Comparison of ENCODE assay signal across 34 cellular contexts in the genomic region with DNA sequence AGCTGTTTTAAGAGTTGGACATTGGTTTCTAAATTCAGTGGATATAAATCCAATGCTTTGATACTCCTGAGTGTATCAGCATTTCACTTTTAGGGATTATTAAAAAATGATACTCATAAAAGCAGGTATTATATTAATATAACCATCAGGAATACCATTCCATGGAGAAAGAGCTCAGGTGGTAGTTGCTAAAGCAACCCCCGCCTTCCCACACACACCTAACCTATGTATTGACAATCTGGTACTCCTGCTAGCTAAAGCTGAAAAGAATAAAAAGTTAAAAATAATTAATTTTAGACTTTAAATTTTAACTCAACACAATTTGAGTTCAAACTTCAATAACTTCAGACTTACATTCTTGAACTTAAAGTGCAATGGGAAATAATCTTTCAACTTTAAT.
"Had no signal": no experiment of that assay in that cellular context is flagged by ENCODE, and none has a peak within 500 bp of the region (broad histone marks: within the 10 kb centered on the region; RNA-seq: fewer than 3 reads in every experiment).

No MANE protein-coding gene starts in this region.

- H3K27ac ChIP-seq: KMS-11 had no signal

- H3K4me3 ChIP-seq: MG63 had no signal

- H3K27me3 ChIP-seq: MG63 had no signal

- DNase-seq: Karpas-422, Kasumi-1, MG63, MM.1S, MV-4-11, NCI-H1048, NCI-H1092, NCI-H1092 treated with DMSO at 0.1 percent for 48 hours, NCI-H1105, NCI-H1105 treated with DMSO at 0.1 percent for 48 hours, NCI-H1417, NCI-H1417 treated with DMSO at 0.1 percent for 48 hours, NCI-H1436, NCI-H1436 treated with DMSO at 0.1 percent for 48 hours, NCI-H146, NCI-H1694, NCI-H1694 treated with DMSO at 0.1 percent for 48 hours, NCI-H187, NCI-H187 treated with DMSO at 0.1 percent for 48 hours, NCI-H1930, NCI-H2029, NCI-H2029 treated with DMSO at 0.1 percent for 48 hours, NCI-H2081, NCI-H2081 treated with DMSO at 0.1 percent for 48 hours, NCI-H2107, NCI-H2171, NCI-H2171 treated with DMSO at 0.1 percent for 48 hours, NCI-H2227 treated with DMSO at 0.1 percent for 48 hours, NCI-H226, NCI-H345, NCI-H446, NCI-H446 treated with DMSO at 0.1 percent for 48 hours, NCI-H510A had no signal

- H3K9me3 ChIP-seq: MG63 had no signal

- H3K36me3 ChIP-seq: MG63 had no signal
